10 cellular contexts compared by ENCODE assay signal in genomic region chr19:8459520-8460260, GRCh38. TPM values are rescaled to one million over a fixed set of nuclear protein-coding genes. Genes with fewer than 3 reads are reported as not detected.
A peak's percentile ranks its signal among the peaks of the same experiment; 100 is the strongest.
DNase-seq lines count a peak whose midpoint lies in the region; ATAC-seq and TF ChIP-seq lines count a peak whose summit lies in the region.
"Had no signal": no experiment of that assay in that cellular context is flagged by ENCODE, and none has a peak within 500 bp of the region (broad histone marks: within the 10 kb centered on the region; RNA-seq: fewer than 3 reads in every experiment).

No MANE protein-coding gene starts in this region.

- TF ChIP-seq RAD21 in Ishikawa (IDR thresholded peaks at IDR 0.05; ENCODE audit: low read depth): no peak
- TF ChIP-seq RAD21 in liver (IDR thresholded peaks at IDR 0.05): no peak

- H3K4me1 ChIP-seq in breast epithelium (peaks cover 0 to 29% of the 10 kb centered on the region in 2 donors), liver (ENCODE audit: control insufficient read depth in 4 of 4, insufficient read depth in 4 of 4, low read length in 3 of 4) (peaks cover 17 to 41% (median 32%) of the 10 kb centered on the region in 4 donors), thyroid gland (peaks cover 51 to 61% of the 10 kb centered on the region in 2 donors), foreskin keratinocyte (peaks cover 5% of the 10 kb centered on the region)

- TF ChIP-seq EP300 in Ishikawa (IDR thresholded peaks at IDR 0.05; ENCODE audit: borderline replicate concordance): no peak

- DNase-seq in breast epithelium (ENCODE audit: low spot score in 2 of 2) (no peak), thyroid gland (no peak), putamen (ENCODE audit: low spot score) (no peak), NCI-H774 (lab: John Stamatoyannopoulos, UW) (no peak), DMS79 (lab: John Stamatoyannopoulos, UW) (no peak), foreskin keratinocyte (no peak)
- DNase-seq: activated T-cell treated with anti-CD3 and anti-CD28 coated beads, Interleukin-2, amount 50 U/mL, for 4 hours; stimulated activated naive CD4-positive, alpha-beta T cell had no signal

- no peak for ATAC-seq in foreskin keratinocyte
- ATAC-seq: activated T-cell treated with anti-CD3 and anti-CD28 coated beads, Interleukin-2, amount 50 U/mL, for 4 hours had no signal

- H3K27me3 ChIP-seq in breast epithelium (no peaks in the 10 kb centered on the region), liver (ENCODE audit: control insufficient read depth in 4 of 4, insufficient read depth in 4 of 4, low read length in 3 of 4) (no peaks in the 10 kb centered on the region), thyroid gland (no peaks in the 10 kb centered on the region), foreskin keratinocyte (no peaks in the 10 kb centered on the region)

- H3K4me3 ChIP-seq in breast epithelium (peak overlapping the region in 1 of 3 donors; percentile 3), liver (ENCODE audit: low read depth in 1 of 3, low read length in 3 of 3) (no peak overlapping the region), thyroid gland (replicated peaks in 1 of 3) (no peak overlapping the region)

- WGBS in liver: 28% methylated on average over 6 of the region's 6 CpGs
- 33 to 36% methylated on average over 6 of the region's 6 CpGs for WGBS in thyroid gland, 2 donors

- H3K36me3 ChIP-seq in breast epithelium (no peaks in the 10 kb centered on the region), liver (ENCODE audit: control insufficient read depth in 4 of 4, insufficient read depth in 3 of 4, low read depth in 1 of 4, low read length in 3 of 4) (peaks cover 2 to 39% (median 26%) of the 10 kb centered on the region in 4 donors), thyroid gland (peaks cover 11 to 14% of the 10 kb centered on the region in 2 donors)

- no peaks in the 10 kb centered on the region for H3K9me3 ChIP-seq in breast epithelium
- H3K9me3 ChIP-seq in liver (ENCODE audit: control insufficient read depth in 4 of 4, low read length in 3 of 4): no peaks in the 10 kb centered on the region
- no peaks in the 10 kb centered on the region for H3K9me3 ChIP-seq in thyroid gland

- TF ChIP-seq POLR2A in breast epithelium (IDR thresholded peaks at IDR 0.05) (no peak), thyroid gland (IDR thresholded peaks at IDR 0.05) (no peak)

- no peak overlapping the region for H3K9ac ChIP-seq in liver (ENCODE audit: low read depth in 1 of 2, low read length in 2 of 2)

- TF ChIP-seq CTCF in breast epithelium (IDR thresholded peaks at IDR 0.05) (no peak), liver (IDR thresholded peaks at IDR 0.05; ENCODE audit: low read depth, low read length, missing input control) (no peak), thyroid gland (IDR thresholded peaks at IDR 0.05) (no peak), foreskin keratinocyte (conservative IDR thresholded peaks at IDR 0.05) (no peak)

- intact Hi-C loops in breast epithelium (cut with DNase I; ENCODE audit: low total_unique reads) (no loop called here), thyroid gland (cut with DNase I) (no loop called here)

- H3K27ac ChIP-seq in breast epithelium (peak overlapping the region; percentile 49 to 72), liver (ENCODE audit: low read depth in 1 of 2, low read length in 2 of 2) (peak overlapping the region in 1 of 2 donors; percentile 7), thyroid gland (peak overlapping the region; percentile 35 to 69 (median 59)), foreskin keratinocyte (no peak overlapping the region)

TF ChIP-seq in Ishikawa, 13 proteins besides CTCF, POLR2A, EP300 and RAD21:
- TF ChIP-seq TAF1 (IDR thresholded peaks at IDR 0.05; ENCODE audit: low read depth) (no peak), TEAD4 (IDR thresholded peaks at IDR 0.05) (peak; percentile 36; the same call in 1 of the 2 replicates)

TF ChIP-seq in liver, 16 proteins besides CTCF, POLR2A, EP300 and RAD21:
- TF ChIP-seq HNF4G (IDR thresholded peaks at IDR 0.05) (no peak), JUND (IDR thresholded peaks at IDR 0.05) (peak; percentile 13 to 23), FOXA2 (IDR thresholded peaks at IDR 0.05) (no peak), REST (IDR thresholded peaks at IDR 0.05) (no peak), ATF3 (IDR thresholded peaks at IDR 0.05) (no peak), YY1 (IDR thresholded peaks at IDR 0.05) (no peak), SP1 (IDR thresholded peaks at IDR 0.05) (peak; percentile 11), NR2F2 (IDR thresholded peaks at IDR 0.05) (no peak), HNF4A (conservative IDR thresholded peaks at IDR 0.05) (no peak), ZBTB33 (IDR thresholded peaks at IDR 0.05) (no peak), TAF1 (conservative IDR thresholded peaks at IDR 0.05) (no peak), MAX (IDR thresholded peaks at IDR 0.05) (no peak), EGR1 (IDR thresholded peaks at IDR 0.05; ENCODE audit: low read depth in 2 of 2) (no peak), GABPA (IDR thresholded peaks at IDR 0.05 in 1 of 2, conservative IDR thresholded peaks at IDR 0.05 in 1 of 2) (no peak), RXRA (IDR thresholded peaks at IDR 0.05) (peak in 1 of 2 donors; percentile 8), FOXA1 (IDR thresholded peaks at IDR 0.05) (no peak)

RNA-seq across cellular contexts. Expression of gene HNRNPM, which starts 14.9 kb away (rescaled TPM):
- 100 to 1,000 TPM in 2 of 3 donors, 10 to 100 TPM in 1; 84.8 to 153 (median 116) TPM for total RNA-seq in breast epithelium
- 10 to 100 TPM; 66.3 to 75.1 TPM for total RNA-seq in liver
- 10 to 100 TPM; 39.4 to 86.9 TPM for polyA plus RNA-seq in liver
- 100 to 1,000 TPM in 2 of 4 donors, 10 to 100 TPM in 2; 79.3 to 138 (median 97.2) TPM for total RNA-seq in thyroid gland
- total RNA-seq in foreskin keratinocyte: 162 and 202 TPM in 2 replicates
- polyA plus RNA-seq in foreskin keratinocyte: 152 and 180 TPM in 2 replicates

RNA-seq across cellular contexts. Expression of gene PRAM1, which starts 42.8 kb away (rescaled TPM):
- total RNA-seq in breast epithelium (under 1 TPM; 0.16 to 0.73 (median 0.33) TPM), liver (1 to 10 TPM in 1 of 2 donors, under 1 TPM in 1; 0.84 to 1.8 TPM), thyroid gland (1 to 10 TPM in 1 of 4 donors, under 1 TPM in 2, not detected in 1; 0.58 to 2.0 (median 0.81) TPM), foreskin keratinocyte (not detected in 2 replicates)
- polyA plus RNA-seq in liver (under 1 TPM; 0.75 to 0.77 TPM), foreskin keratinocyte (not detected in 2 replicates)

RNA-seq across cellular contexts. Expression of gene MARCHF2, which starts 46.6 kb away (rescaled TPM):
- total RNA-seq in breast epithelium (100 to 1,000 TPM; 126 to 224 (median 132) TPM), liver (10 to 100 TPM; 78.6 to 89.5 TPM), thyroid gland (100 to 1,000 TPM; 168 to 245 (median 215) TPM), foreskin keratinocyte (17.0 and 19.0 TPM in 2 replicates)
- polyA plus RNA-seq in liver (10 to 100 TPM; 21.6 to 39.1 TPM), foreskin keratinocyte (15.4 and 20.2 TPM in 2 replicates)

RNA-seq across cellular contexts. Expression of gene ZNF414, which starts 54.3 kb away (rescaled TPM):
- 10 to 100 TPM in 1 of 3 donors, 1 to 10 TPM in 2; 7.4 to 13.5 (median 7.5) TPM for total RNA-seq in breast epithelium
- 10 to 100 TPM in 1 of 2 donors, 1 to 10 TPM in 1; 3.5 to 10.3 TPM for total RNA-seq in liver
- 10 to 100 TPM in 1 of 2 donors, 1 to 10 TPM in 1; 4.1 to 16.0 TPM for polyA plus RNA-seq in liver
- 10 to 100 TPM in 3 of 4 donors, 1 to 10 TPM in 1; 9.1 to 44.3 (median 34.4) TPM for total RNA-seq in thyroid gland
- 5.7 and 6.0 TPM in 2 replicates for total RNA-seq in foreskin keratinocyte
- polyA plus RNA-seq in foreskin keratinocyte: 14.0 and 15.7 TPM in 2 replicates
